In genomic region chr18:49491534-49491856, GRCh38 we compare ENCODE assay signal across 8 cellular contexts. TPM values are rescaled to one million over a fixed set of nuclear protein-coding genes. Genes with fewer than 3 reads are reported as not detected.
DNase-seq lines count a peak whose midpoint lies in the region; ATAC-seq and TF ChIP-seq lines count a peak whose summit lies in the region.

No MANE protein-coding gene starts in this region.

- H3K9me2 ChIP-seq in OCI-LY1 (ENCODE audit: low read depth, low read length): no peaks in the 10 kb centered on the region

- peak overlapping the region; percentile 91 to 100 (median 98) for H3K4me3 Mint-ChIP-seq in CD4-positive, alpha-beta memory T cell
- H3K4me3 Mint-ChIP-seq in endodermal cell: peak overlapping the region; percentile 100

- H3K36me3 Mint-ChIP-seq in CD4-positive, alpha-beta memory T cell: peaks cover 37 to 54% of the 10 kb centered on the region in 2 donors
- H3K36me3 Mint-ChIP-seq in endodermal cell (ENCODE audit: low read depth): peaks cover 48% of the 10 kb centered on the region

- peak overlapping the region; percentile 93 to 99 (median 97) for H3K27ac Mint-ChIP-seq in CD4-positive, alpha-beta memory T cell
- peak overlapping the region; percentile 98 for H3K27ac Mint-ChIP-seq in endodermal cell

- H3K36me3 ChIP-seq in CD4-positive, alpha-beta memory T cell (ENCODE audit: insufficient read depth, low read length): peaks cover 29% of the 10 kb centered on the region
- H3K36me3 ChIP-seq in OCI-LY1 (ENCODE audit: insufficient read depth, low read length): peaks cover 47% of the 10 kb centered on the region
- peaks cover 42% of the 10 kb centered on the region for H3K36me3 ChIP-seq in endodermal cell (ENCODE audit: control insufficient read depth, insufficient read depth, low read length)
- peaks cover 36% of the 10 kb centered on the region for H3K36me3 ChIP-seq in neutrophil

- H3K9ac ChIP-seq in OCI-LY1 (ENCODE audit: low read length) (peak overlapping the region; percentile 99), endodermal cell (ENCODE audit: extremely low read depth, low read length, poor library complexity, severe bottlenecking) (peak overlapping the region; percentile 99)

- peak overlapping the region; percentile 70 for H3K4me2 ChIP-seq in OCI-LY1 (ENCODE audit: low read length)

- H3K4me1 ChIP-seq in CD4-positive, alpha-beta memory T cell (ENCODE audit: insufficient read depth, low read length): peaks cover 45% of the 10 kb centered on the region
- peaks cover 58% of the 10 kb centered on the region for H3K4me1 ChIP-seq in OCI-LY1 (ENCODE audit: insufficient read depth, low read length, severe bottlenecking)
- peaks cover 13% of the 10 kb centered on the region for H3K4me1 ChIP-seq in endodermal cell (ENCODE audit: control insufficient read depth, insufficient read depth, low read length)
- peaks cover 25 to 31% of the 10 kb centered on the region in 2 experiments for H3K4me1 ChIP-seq in neutrophil (ENCODE audit: control insufficient read depth in 1 of 2, insufficient read depth in 1 of 2, low read depth in 1 of 2, low read length in 1 of 2)

- 4 to 7% methylated on average over 5 to 7 of the region's 7 CpGs for WGBS in endodermal cell (ENCODE audit: insufficient coverage in 1 of 2, insufficient read length in 1 of 2), 2 experiments

- no peaks in the 10 kb centered on the region for H3K27me3 ChIP-seq in CD4-positive, alpha-beta memory T cell (ENCODE audit: insufficient read depth, low read length)
- H3K27me3 ChIP-seq in OCI-LY1 (ENCODE audit: insufficient read depth, low read length) (no peaks in the 10 kb centered on the region), endodermal cell (ENCODE audit: control insufficient read depth, insufficient read depth, low read length, poor library complexity, severe bottlenecking) (no peaks in the 10 kb centered on the region), neutrophil (no peaks in the 10 kb centered on the region)

- no peak for TF ChIP-seq CTCF in OCI-LY1 (IDR thresholded peaks at IDR 0.05; ENCODE audit: low read length)
- TF ChIP-seq CTCF in endodermal cell (conservative IDR thresholded peaks at IDR 0.05): no peak
- no peak for TF ChIP-seq CTCF in neutrophil (IDR thresholded peaks at IDR 0.05)

- H2AFZ ChIP-seq in OCI-LY1 (ENCODE audit: low read length): no peak overlapping the region

- peaks cover 31% of the 10 kb centered on the region for H3F3A ChIP-seq in OCI-LY1 (ENCODE audit: insufficient read depth, low read length)

- no peak for ATAC-seq in activated CD4-positive, CD25-positive, alpha-beta regulatory T cell treated with anti-CD3 and anti-CD28 coated beads, Interleukin-2, amount 50 U/mL, for 24 hours
- no peak for ATAC-seq in HG03439 (IDR thresholded peaks at IDR 0.05; ENCODE audit: unreplicated experiment)

- H3K27ac ChIP-seq in CD4-positive, alpha-beta memory T cell (ENCODE audit: low read depth, low read length): peak overlapping the region; percentile 96
- H3K27ac ChIP-seq in OCI-LY1 (ENCODE audit: low read depth, low read length, poor library complexity, severe bottlenecking): peak overlapping the region; percentile 83
- H3K27ac ChIP-seq in endodermal cell (ENCODE audit: low read depth, low read length): peak overlapping the region; percentile 94
- H3K27ac ChIP-seq in neutrophil: peak overlapping the region; percentile 82

- H3K4me1 Mint-ChIP-seq in CD4-positive, alpha-beta memory T cell: peaks cover 45 to 60% (median 50%) of the 10 kb centered on the region in 4 donors
- peaks cover 70% of the 10 kb centered on the region for H3K4me1 Mint-ChIP-seq in endodermal cell

- H3K79me2 ChIP-seq in OCI-LY1 (ENCODE audit: insufficient read depth, low read length): peaks cover 18% of the 10 kb centered on the region

- no peaks in the 10 kb centered on the region for H3K9me3 ChIP-seq in CD4-positive, alpha-beta memory T cell (ENCODE audit: control insufficient read depth in 1 of 2, low read length in 2 of 2)
- no peaks in the 10 kb centered on the region for H3K9me3 ChIP-seq in OCI-LY1 (ENCODE audit: low read length)
- no peaks in the 10 kb centered on the region for H3K9me3 ChIP-seq in endodermal cell (ENCODE audit: control insufficient read depth, low read length)
- no peaks in the 10 kb centered on the region for H3K9me3 ChIP-seq in neutrophil

- no peaks in the 10 kb centered on the region for H3K9me3 Mint-ChIP-seq in CD4-positive, alpha-beta memory T cell
- no peaks in the 10 kb centered on the region for H3K9me3 Mint-ChIP-seq in endodermal cell

- DNase-seq in CD4-positive, alpha-beta memory T cell: no peak
- DNase-seq in endodermal cell (no peak), NCI-H526 (lab: John Stamatoyannopoulos, UW) (no peak), NCI-H146 (lab: John Stamatoyannopoulos, UW) (no peak)

- CTCF ChIA-PET in CD4-positive, alpha-beta memory T cell (lab: Charles Lee; ENCODE audit: partially characterized antibody): no interaction called here

- H4K20me1 ChIP-seq in OCI-LY1 (ENCODE audit: insufficient read depth, low read length): no peaks in the 10 kb centered on the region

- peak overlapping the region; percentile 62 to 95 for H3K4me3 ChIP-seq in CD4-positive, alpha-beta memory T cell (ENCODE audit: low read length in 2 of 2)
- peak overlapping the region; percentile 99 for H3K4me3 ChIP-seq in OCI-LY1 (ENCODE audit: low read depth, low read length, poor library complexity, severe bottlenecking)
- peak overlapping the region; percentile 90 for H3K4me3 ChIP-seq in endodermal cell (ENCODE audit: low read length)
- H3K4me3 ChIP-seq in neutrophil (ENCODE audit: low read depth in 1 of 2, low read length in 1 of 2): peak overlapping the region; percentile 81 to 82

- intact Hi-C loops in CD4-positive, alpha-beta memory T cell (cut with micrococcal nuclease): loop anchor here (5.0 to 10.0 kb wide), 2 partner anchors 539 to 1703 kb away; partner anchors contain the start of genes MEX3C and SMAD7

- no peaks in the 10 kb centered on the region for H3K27me3 Mint-ChIP-seq in CD4-positive, alpha-beta memory T cell
- no peaks in the 10 kb centered on the region for H3K27me3 Mint-ChIP-seq in endodermal cell (ENCODE audit: insufficient read depth)

- POLR2A ChIA-PET in CD4-positive, alpha-beta memory T cell (lab: Charles Lee; ENCODE audit: partially characterized antibody): interaction anchor here (1.3 to 1.6 kb wide), 2 partner anchors 328 to 494 kb away, joined by 3 to 4 read pairs; no protein-coding TSS in a partner anchor

RNA-seq across cellular contexts. Expression of gene RPL17, which starts 0.8 kb away (rescaled TPM):
- 1,000 to 10,000 TPM; 2,362 to 2,566 TPM for total RNA-seq in CD4-positive, alpha-beta memory T cell
- polyA plus RNA-seq in CD4-positive, alpha-beta memory T cell: 1,000 to 10,000 TPM; 1,351 to 2,166 TPM
- 1,000 to 10,000 TPM; 1,984 to 2,143 TPM for total RNA-seq in endodermal cell
- polyA plus RNA-seq in endodermal cell (2013, experiment 1 of 2): 2,711 TPM
- polyA plus RNA-seq in endodermal cell (2013, experiment 2 of 2): 2,580 TPM

RNA-seq across cellular contexts. Expression of gene C18orf32, which starts 4.5 kb away (rescaled TPM):
- 10 to 100 TPM; 48.7 to 55.3 TPM for total RNA-seq in CD4-positive, alpha-beta memory T cell
- 100 to 1,000 TPM in 1 of 2 donors, 10 to 100 TPM in 1; 83.7 to 138 TPM for polyA plus RNA-seq in CD4-positive, alpha-beta memory T cell
- total RNA-seq in endodermal cell: 10 to 100 TPM; 31.4 to 32.9 TPM
- polyA plus RNA-seq in endodermal cell (2013, experiment 1 of 2): 54.5 TPM
- 59.0 TPM for polyA plus RNA-seq in endodermal cell (2013, experiment 2 of 2)

RNA-seq across cellular contexts. Expression of gene DYM, which starts 31.1 kb away (rescaled TPM):
- total RNA-seq in CD4-positive, alpha-beta memory T cell: 10 to 100 TPM; 63.7 to 66.9 TPM
- 10 to 100 TPM; 43.0 to 51.9 TPM for polyA plus RNA-seq in CD4-positive, alpha-beta memory T cell
- total RNA-seq in endodermal cell: 10 to 100 TPM; 62.2 to 77.4 TPM
- polyA plus RNA-seq in endodermal cell (2013, experiment 1 of 2): 49.4 TPM
- polyA plus RNA-seq in endodermal cell (2013, experiment 2 of 2): 44.0 TPM
